14 cellular contexts compared by ENCODE assay signal in the genomic region with DNA sequence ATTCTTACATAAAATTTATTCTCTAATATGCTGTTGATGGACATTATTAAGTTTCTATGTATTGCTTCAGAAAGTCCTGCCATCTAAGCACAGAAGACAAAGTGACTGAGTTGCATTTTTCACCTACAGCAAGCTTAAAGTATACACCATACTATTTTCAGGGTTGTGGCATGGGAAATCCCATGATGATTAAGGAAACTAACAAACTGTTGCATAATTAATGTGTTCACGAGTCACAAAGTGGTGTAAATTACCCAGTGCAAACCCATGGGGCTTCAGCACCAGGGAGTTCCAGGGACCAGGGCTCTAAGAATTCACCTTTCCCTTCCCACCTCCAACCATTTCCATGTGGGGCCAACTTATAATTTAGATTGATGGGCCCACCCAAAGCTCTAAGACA.
DNase-seq lines count a peak whose midpoint lies in the region; TF ChIP-seq lines count a peak whose summit lies in the region.
"Had no signal": no experiment of that assay in that cellular context is flagged by ENCODE, and none has a peak within 500 bp of the region (broad histone marks: within the 10 kb centered on the region; RNA-seq: fewer than 3 reads in every experiment).

No MANE protein-coding gene starts in this region.

- no peak overlapping the region for H3K27ac ChIP-seq in KMS-11
- H3K27ac ChIP-seq: 22Rv1, BLaER1 had no signal

- no peaks in the 10 kb centered on the region for H3K79me2 ChIP-seq in KMS-11 (ENCODE audit: insufficient read depth, low read depth)

- TF ChIP-seq CTCF in KMS-11 (conservative IDR thresholded peaks at IDR 0.05; ENCODE audit: low read depth, low read length) = no peak

- no peak overlapping the region for H3K4me3 ChIP-seq in KMS-11 (IDR thresholded peaks at IDR 0.05; ENCODE audit: insufficient read depth, low read depth, low read length)
- H3K4me3 ChIP-seq: BLaER1, HAP-1 had no signal

- peak; percentile 12 for DNase-seq in NK-92 treated with Interleukin-12 subunit alpha and Interleukin-12 subunit beta, amount 100 ng/mL, for 24 hours (lab: John Stamatoyannopoulos, UW)
- no peak for DNase-seq in NK-92 (lab: John Stamatoyannopoulos, UW; ENCODE audit: unreplicated experiment)
- DNase-seq in amniotic epithelial cell (ENCODE audit: low read depth) = peak; percentile 7
- peak; percentile 35 for DNase-seq in renal cortical epithelial cell (ENCODE audit: low read depth)
- DNase-seq in SHP77 (lab: John Stamatoyannopoulos, UW) = no peak
- no peak for DNase-seq in anterior cingulate cortex (lab: John Stamatoyannopoulos, UW)
- DNase-seq: AML-193; Caco-2; CD8-positive, alpha-beta memory T cell; GF-D8 had no signal

- peaks cover 41% of the 10 kb centered on the region for H3K27me3 ChIP-seq in KMS-11 (ENCODE audit: insufficient read depth, low read depth)
- H3K27me3 ChIP-seq: BLaER1 had no signal

- no peaks in the 10 kb centered on the region for H3K36me3 ChIP-seq in KMS-11 (ENCODE audit: insufficient read depth)
- H3K36me3 ChIP-seq: BLaER1, HAP-1 had no signal

- no peak overlapping the region for H3K9ac ChIP-seq in KMS-11
- H3K9ac ChIP-seq: BLaER1 had no signal

- peak overlapping the region; percentile 19; the same call in 1 of the 2 replicates for H3K4me2 ChIP-seq in KMS-11
- H3K4me2 ChIP-seq: BLaER1 had no signal

- no peaks in the 10 kb centered on the region; the same call in 1 of the 2 replicates for H4K20me1 ChIP-seq in KMS-11 (ENCODE audit: insufficient read depth)
- H4K20me1 ChIP-seq: BLaER1 had no signal

- no peak overlapping the region for H2AFZ ChIP-seq in KMS-11 (ENCODE audit: low read depth)

- H3K4me1 ChIP-seq in KMS-11 (ENCODE audit: low read depth, poor library complexity, severe bottlenecking) = peaks cover 34% of the 10 kb centered on the region
- H3K4me1 ChIP-seq: BLaER1, Caco-2 had no signal

Comparison
In these comparisons a context has a peak if more than half of its experiments do, and no peak if none do; other contexts are left out.
1. DNase-seq: peak in NK-92 treated with Interleukin-12 subunit alpha and Interleukin-12 subunit beta, amount 100 ng/mL, for 24 hours (single experiment), amniotic epithelial cell (single experiment) and renal cortical epithelial cell (single experiment); none in NK-92 (single experiment), SHP77 (0 of 2) and anterior cingulate cortex (0 of 58).